In genomic region chr19:1865172-1866010, GRCh38 we compare ENCODE assay signal across 9 cellular contexts. TPM values are rescaled to one million over a fixed set of nuclear protein-coding genes. Genes with fewer than 3 reads are reported as not detected.
A peak's percentile ranks its signal among the peaks of the same experiment; 100 is the strongest.
DNase-seq lines count a peak whose midpoint lies in the region; ATAC-seq and TF ChIP-seq lines count a peak whose summit lies in the region.
"Had no signal": no experiment of that assay in that cellular context is flagged by ENCODE, and none has a peak within 500 bp of the region (broad histone marks: within the 10 kb centered on the region; RNA-seq: fewer than 3 reads in every experiment).

No MANE protein-coding gene starts in this region.

- peak overlapping the region; percentile 67 for H3K4me3 Mint-ChIP-seq in central memory CD8-positive, alpha-beta T cell
- H3K4me3 Mint-ChIP-seq in natural killer cell, result peak overlapping the region; percentile 78

- peak overlapping the region; percentile 16 for H3K27ac Mint-ChIP-seq in central memory CD8-positive, alpha-beta T cell (ENCODE audit: low read depth)
- peak overlapping the region; percentile 46 to 77 for H3K27ac Mint-ChIP-seq in natural killer cell

- H3K4me1 Mint-ChIP-seq in central memory CD8-positive, alpha-beta T cell, result peaks cover 17% of the 10 kb centered on the region
- H3K4me1 Mint-ChIP-seq in natural killer cell, result peaks cover 21 to 43% of the 10 kb centered on the region in 2 donors

- H3K4me3 ChIP-seq in AG10803 (ENCODE audit: low read length), result peak overlapping the region; percentile 75
- peak overlapping the region; percentile 70 for H3K4me3 ChIP-seq in Jurkat, Clone E6-1 (ENCODE audit: low read length)

- TF ChIP-seq CTCF in AG10803 (conservative IDR thresholded peaks at IDR 0.05; ENCODE audit: low read length), result no peak
- TF ChIP-seq CTCF in natural killer cell (IDR thresholded peaks at IDR 0.05), result no peak

- no peak for ATAC-seq in central memory CD8-positive, alpha-beta T cell (replicated peaks; ENCODE audit: extremely low read depth, poor library complexity, severe bottlenecking)
- ATAC-seq in natural killer cell (no peak), GM21717 (IDR thresholded peaks at IDR 0.05; ENCODE audit: unreplicated experiment) (no peak), GM21528 (IDR thresholded peaks at IDR 0.05; ENCODE audit: low FRiP score, unreplicated experiment) (no peak), HG02759 (IDR thresholded peaks at IDR 0.05; ENCODE audit: unreplicated experiment) (no peak)

- H3K36me3 Mint-ChIP-seq in central memory CD8-positive, alpha-beta T cell (ENCODE audit: insufficient read depth), result peaks cover 15% of the 10 kb centered on the region
- H3K36me3 Mint-ChIP-seq in natural killer cell, result no peaks in the 10 kb centered on the region

- DNase-seq in AG10803 (ENCODE audit: low read depth), result no peak
- DNase-seq in Jurkat, Clone E6-1 (ENCODE audit: low read depth, low spot score), result no peak
- no peak for DNase-seq in central memory CD8-positive, alpha-beta T cell (ENCODE audit: low spot score in 2 of 2)
- DNase-seq in natural killer cell, result no peak
- DNase-seq in DMS53 (lab: John Stamatoyannopoulos, UW), result no peak
- DNase-seq: NCI-H2029 treated with DMSO at 0.1 percent for 48 hours had no signal

- H3K27me3 Mint-ChIP-seq in central memory CD8-positive, alpha-beta T cell, result no peaks in the 10 kb centered on the region
- H3K27me3 Mint-ChIP-seq in natural killer cell (ENCODE audit: low read depth in 2 of 2), result no peaks in the 10 kb centered on the region

- intact Hi-C loops in natural killer cell (cut with micrococcal nuclease), result no loop called here

- H3K9me3 Mint-ChIP-seq in central memory CD8-positive, alpha-beta T cell, result no peaks in the 10 kb centered on the region
- H3K9me3 Mint-ChIP-seq in natural killer cell, result no peaks in the 10 kb centered on the region

RNA-seq across cellular contexts. Expression of gene KLF16, which starts 2.0 kb away (rescaled TPM):
- polyA plus RNA-seq in Jurkat, Clone E6-1 (2012; ENCODE audit: insufficient read depth, insufficient read length), result 17.6 TPM
- total RNA-seq in natural killer cell, result 10 to 100 TPM; 29.1 to 38.4 (median 34.8) TPM

RNA-seq across cellular contexts. Expression of gene REXO1, which starts 17.1 kb away (rescaled TPM):
- polyA plus RNA-seq in Jurkat, Clone E6-1 (2012; ENCODE audit: insufficient read depth, insufficient read length), result 27.1 TPM
- 10 to 100 TPM; 90.7 to 91.7 (median 91.5) TPM for total RNA-seq in natural killer cell

RNA-seq across cellular contexts. Expression of gene ABHD17A, which starts 19.9 kb away (rescaled TPM):
- polyA plus RNA-seq in Jurkat, Clone E6-1 (2012; ENCODE audit: insufficient read depth, insufficient read length), result 78.0 TPM
- total RNA-seq in natural killer cell, result 100 to 1,000 TPM; 554 to 652 (median 608) TPM

RNA-seq across cellular contexts. Expression of gene ADAT3, which starts 39.8 kb away (rescaled TPM):
- polyA plus RNA-seq in Jurkat, Clone E6-1 (2012; ENCODE audit: insufficient read depth, insufficient read length), result 3.6 TPM
- 10 to 100 TPM; 13.0 to 20.9 (median 13.1) TPM for total RNA-seq in natural killer cell

RNA-seq across cellular contexts. Expression of gene SCAMP4, which starts 39.8 kb away (rescaled TPM):
- 33.1 TPM for polyA plus RNA-seq in Jurkat, Clone E6-1 (2012; ENCODE audit: insufficient read depth, insufficient read length)
- total RNA-seq in natural killer cell, result 10 to 100 TPM; 43.1 to 53.7 (median 46.9) TPM
